In the genomic region with DNA sequence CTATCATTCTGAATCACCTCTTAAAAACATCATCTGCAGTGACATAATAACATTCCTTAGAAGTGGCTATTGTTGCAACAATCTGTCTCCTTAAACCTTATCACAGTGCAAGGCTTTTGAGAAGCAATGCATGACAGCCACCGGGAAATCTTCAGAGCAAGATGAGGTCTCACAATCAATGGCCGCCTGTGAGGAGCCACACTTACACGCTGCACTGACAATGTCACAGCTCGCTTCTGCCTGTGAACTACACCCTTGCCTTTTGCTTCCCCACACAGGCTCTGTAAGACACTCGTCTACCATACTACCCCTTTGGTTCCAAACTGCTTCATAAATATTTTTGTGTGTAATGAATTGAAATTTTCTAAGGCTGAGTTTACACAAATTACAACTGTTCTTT, we compare ENCODE assay signal across 12 cellular contexts. TPM values are rescaled to one million over a fixed set of nuclear protein-coding genes. Genes with fewer than 3 reads are reported as not detected.
DNase-seq lines count a peak whose midpoint lies in the region; ATAC-seq and TF ChIP-seq lines count a peak whose summit lies in the region.
"Not testable (repeated sequence)": the region's sequence is repeated elsewhere in the genome, so short reads cannot be mapped to it uniquely, and the experiment has no call there.
"Had no signal": no experiment of that assay in that cellular context is flagged by ENCODE, and none has a peak within 500 bp of the region (broad histone marks: within the 10 kb centered on the region; RNA-seq: fewer than 3 reads in every experiment).

No MANE protein-coding gene starts in this region.

- H3K79me1 ChIP-seq in H9 (ENCODE audit: insufficient read depth, low read depth, low read length, poor library complexity, severe bottlenecking), result not testable (repeated sequence)

- not testable (repeated sequence) for H4K8ac ChIP-seq in H9 (replicated peaks; ENCODE audit: insufficient read length, low read depth, low read length)

- not testable (repeated sequence) for H3K27ac Mint-ChIP-seq in H9, WTC11
- peak overlapping the region; percentile 4 for H3K27ac Mint-ChIP-seq in endothelial cell (ENCODE audit: unreplicated experiment)

- not testable (repeated sequence) for H4K5ac ChIP-seq in H9 (ENCODE audit: insufficient read length, low read depth, low read length)

- not testable (repeated sequence) for H3K18ac ChIP-seq in H9 (ENCODE audit: insufficient read length, low read depth, low read length)

- peak overlapping the region; percentile 75 for H3K4me3 ChIP-seq in A673 (ENCODE audit: low read depth, low read length, poor library complexity, severe bottlenecking)

- not testable (repeated sequence) for H2AK5ac ChIP-seq in H9 (ENCODE audit: insufficient read length, low read length)

- H3K27me3 Mint-ChIP-seq in H9 (ENCODE audit: low read depth) (peaks cover 18% of the 10 kb centered on the region), WTC11 (ENCODE audit: low read depth) (peaks cover 16% of the 10 kb centered on the region)
- not testable (repeated sequence) for H3K27me3 Mint-ChIP-seq in endothelial cell (ENCODE audit: unreplicated experiment)

- no CpG with 5 or more reads among the region's 5 CpGs for WGBS in H9 (ENCODE audit: extremely low coverage, insufficient read length, low lambda C conversion rate)

- POLR2A ChIA-PET in A673 (lab: Charles Lee; ENCODE audit: low non-redundant PET), result interaction anchor here (0.6 kb wide), 1 partner anchor 118 kb away, joined by 4 read pairs; no protein-coding TSS in a partner anchor
- POLR2A ChIA-PET in WTC11 (lab: Charles Lee), result not testable (repeated sequence)

- H3T11ph ChIP-seq in H9 (ENCODE audit: low read length), result not testable (repeated sequence)

- not testable (repeated sequence) for TF ChIP-seq CTCF in A673 (conservative IDR thresholded peaks at IDR 0.05; ENCODE audit: low read depth, low read length); H9 (conservative IDR thresholded peaks at IDR 0.05); WTC11 (IDR thresholded peaks at IDR 0.05); endothelial cell (IDR thresholded peaks at IDR 0.05; ENCODE audit: unreplicated experiment)

- H2BK5ac ChIP-seq in H9 (ENCODE audit: insufficient read length, low read length), result not testable (repeated sequence)

- H3K9ac ChIP-seq in H9 (ENCODE audit: extremely low read depth, insufficient read length, low read length), result not testable (repeated sequence)

- not testable (repeated sequence) for H3K4me3 Mint-ChIP-seq in H9; WTC11; endothelial cell (ENCODE audit: unreplicated experiment)

- ATAC-seq in WTC11, result peak; percentile 53

- H3K27me3 ChIP-seq in A673 (replicated peaks; ENCODE audit: insufficient read depth, low read depth, low read length, poor library complexity); H9 (ENCODE audit: insufficient read depth, low read length): not testable (repeated sequence)

- H3K23ac ChIP-seq in H9 (ENCODE audit: insufficient read length, low read depth, low read length), result not testable (repeated sequence)

- H3K79me2 ChIP-seq in H9 (ENCODE audit: insufficient read depth, low read length), result not testable (repeated sequence)

- not testable (repeated sequence) for H3K56ac ChIP-seq in H9 (ENCODE audit: insufficient read length, low read depth, low read length)

- DNase-seq in A673 (ENCODE audit: low spot score), result peak; percentile 30
- not testable (repeated sequence) for DNase-seq in H9; WTC11 (ENCODE audit: low spot score); endothelial cell (ENCODE audit: low spot score)
- DNase-seq in NCI-H82 (lab: John Stamatoyannopoulos, UW), result peak; percentile 87
- peak in 9 of 61 donors; percentile 9 to 56 (median 25) for DNase-seq in caudate nucleus (lab: John Stamatoyannopoulos, UW)
- DNase-seq in midbrain (lab: John Stamatoyannopoulos, UW), result peak; percentile 40

- H2BK20ac ChIP-seq in H9 (ENCODE audit: low read depth, low read length, poor library complexity, severe bottlenecking), result not testable (repeated sequence)

- H3K36me3 Mint-ChIP-seq in H9 (ENCODE audit: insufficient read depth in 1 of 3, low read depth in 3 of 3); WTC11; endothelial cell (ENCODE audit: low read depth, unreplicated experiment): not testable (repeated sequence)

- H3K23me2 ChIP-seq in H9 (ENCODE audit: insufficient read length, low read depth, low read length, poor library complexity, severe bottlenecking), result not testable (repeated sequence)

- peak overlapping the region; percentile 96 for H3K27ac ChIP-seq in A673 (ENCODE audit: low read depth, low read length, poor library complexity, severe bottlenecking)
- H3K27ac ChIP-seq in H9 (ENCODE audit: insufficient read length, low read depth, low read length), result not testable (repeated sequence)
- H3K27ac ChIP-seq in caudate nucleus (ENCODE audit: low read depth, low read length), result peak overlapping the region; percentile 83
- H3K27ac ChIP-seq in temporal lobe (ENCODE audit: low read depth, low read length), result peak overlapping the region; percentile 73

- not testable (repeated sequence) for H4K20me1 ChIP-seq in H9 (ENCODE audit: control insufficient read depth, insufficient read depth, insufficient read length)

- not testable (repeated sequence) for H3K9me3 ChIP-seq in A673 (ENCODE audit: low read depth, low read length, poor library complexity, severe bottlenecking); H9 (ENCODE audit: control insufficient read depth, low read depth, low read length)

- not testable (repeated sequence) for H4K91ac ChIP-seq in H9 (ENCODE audit: insufficient read length, low read depth, low read length)

- not testable (repeated sequence) for BruUV-seq in A673 (replicated peaks; lab: Mats Ljungman, UMichigan)

- H3K4me2 ChIP-seq in H9 (ENCODE audit: insufficient read depth, insufficient read length, low read length), result not testable (repeated sequence)

- H2BK12ac ChIP-seq in H9 (ENCODE audit: insufficient read length, low read depth, low read length), result not testable (repeated sequence)

- H3K4me1 ChIP-seq in A673 (ENCODE audit: insufficient read depth, low read length, poor library complexity, severe bottlenecking); H9 (ENCODE audit: insufficient read depth, low read length): not testable (repeated sequence)

- not testable (repeated sequence) for H2BK120ac ChIP-seq in H9 (ENCODE audit: low read depth, low read length, poor library complexity, severe bottlenecking)

- H2AFZ ChIP-seq in H9 (ENCODE audit: low read length), result peak overlapping the region; percentile 29

- H3K14ac ChIP-seq in H9 (ENCODE audit: insufficient read depth, low read length), result not testable (repeated sequence)

- H2BK15ac ChIP-seq in H9 (ENCODE audit: low read depth, low read length), result not testable (repeated sequence)

- H3K4ac ChIP-seq in H9 (ENCODE audit: low read depth, low read length), result not testable (repeated sequence)

- intact Hi-C loops in A673 (cut with micrococcal nuclease; ENCODE audit: unreplicated experiment), result loop anchor here (5.0 kb wide), 1 partner anchor 33 kb away; no protein-coding TSS in a partner anchor

- CTCF ChIA-PET in A673 (lab: Charles Lee); WTC11 (lab: Charles Lee): not testable (repeated sequence)

- not testable (repeated sequence) for H3K9me3 Mint-ChIP-seq in H9; WTC11; endothelial cell (ENCODE audit: unreplicated experiment)

- peaks cover 47% of the 10 kb centered on the region for H3K36me3 ChIP-seq in A673 (ENCODE audit: insufficient read depth, low read length, poor library complexity, severe bottlenecking)

- H3K4me1 Mint-ChIP-seq in H9 (peaks cover 13 to 16% of the 10 kb centered on the region in 2 experiments), WTC11 (peaks cover 25% of the 10 kb centered on the region), endothelial cell (ENCODE audit: unreplicated experiment) (peaks cover 23% of the 10 kb centered on the region)

RNA-seq across cellular contexts. Expression of gene AMER2, which starts 7.0 kb away (rescaled TPM):
- 49.7 and 70.6 TPM in 2 replicates for total RNA-seq in A673 (2021)
- total RNA-seq in H9 (2021), result 0.02 and 0.04 TPM in 2 replicates
- 0.18 to 0.48 TPM (median 0.27 TPM) in 3 replicates for total RNA-seq in WTC11 (2021)
- 1.5 TPM for total RNA-seq in endothelial cell (ENCODE audit: unreplicated experiment)
- total RNA-seq in temporal lobe, result 129 TPM
- total RNA-seq: CD4-positive, CD25-positive, alpha-beta regulatory T cell; GM23248; HFFc6; HT1080 had no signal

Comparison
In these comparisons a context has a peak if more than half of its experiments do, and no peak if none do; other contexts are left out.
1. RNA of gene AMER2, which starts 7.0 kb away (total RNA-seq): 129 TPM in temporal lobe (single experiment) and 49.7 to 70.6 TPM in A673; 1.5 TPM in endothelial cell (single experiment), 0.18 to 0.48 TPM in WTC11 and 0.02 to 0.04 TPM in H9; every median in the first group is over 10 times any median in the second.